1 cellular context compared by ENCODE assay signal in the genomic region with DNA sequence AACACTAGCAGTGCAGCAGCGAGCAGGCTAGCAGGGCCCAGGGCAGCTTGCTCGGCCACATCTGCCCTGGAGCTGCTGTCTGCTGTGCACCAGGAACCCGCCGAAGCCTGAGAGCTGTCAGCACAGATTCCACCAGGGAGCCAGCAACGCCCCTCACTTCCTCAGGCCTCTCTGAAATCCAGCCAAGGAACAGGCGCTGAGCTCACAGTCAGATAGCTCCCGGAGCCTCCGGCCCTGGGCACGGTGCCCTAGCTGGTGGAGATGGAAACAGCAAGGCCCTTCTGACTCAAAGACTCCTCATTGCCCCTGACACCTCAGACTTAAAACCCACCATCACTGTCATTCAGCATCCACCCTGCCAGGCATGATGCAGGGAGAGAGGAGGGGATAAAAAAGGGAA.
A peak's percentile ranks its signal among the peaks of the same experiment; 100 is the strongest.
TF ChIP-seq lines count a peak whose summit lies in the region.

No MANE protein-coding gene starts in this region.

TF ChIP-seq in SK-N-SH treated with all-trans-retinoic acid at 6 μM for 48 hours, 23 proteins besides CTCF, POLR2A, EP300 and RAD21 (continued from another document):
- TF ChIP-seq ZFP3 (CRISPR knock-in tag; IDR thresholded peaks at IDR 0.05) (peak; percentile 91), RARB (CRISPR knock-in tag; IDR thresholded peaks at IDR 0.05) (no peak)
